ENCODE assay signal across 26 cellular contexts in the genomic region with DNA sequence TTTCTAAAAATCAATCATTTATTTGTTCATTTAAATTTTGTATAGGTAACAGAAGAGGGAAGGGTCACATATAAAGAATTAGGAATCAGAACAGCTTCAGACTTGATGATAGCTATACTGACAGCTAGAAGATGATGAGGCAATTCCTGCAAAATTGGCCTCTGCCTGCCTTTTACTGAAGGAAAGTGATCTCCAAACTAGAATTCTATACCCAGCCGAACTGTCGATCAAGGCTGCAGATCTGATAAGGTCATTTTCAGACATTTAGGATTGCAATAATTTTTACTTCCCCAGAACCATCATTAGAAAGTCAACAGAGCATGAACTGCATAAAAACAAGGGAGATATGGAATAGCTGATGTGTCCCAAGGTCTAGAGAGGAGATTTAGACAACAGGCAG.
"Had no signal": no experiment of that assay in that cellular context is flagged by ENCODE, and none has a peak within 500 bp of the region (broad histone marks: within the 10 kb centered on the region; RNA-seq: fewer than 3 reads in every experiment).

No MANE protein-coding gene starts in this region.

- ATAC-seq: naive thymus-derived CD4-positive, alpha-beta T cell; natural killer cell; right cardiac atrium; sciatic nerve; stimulated activated effector memory CD8-positive, alpha-beta T cell treated with anti-CD3 and anti-CD28 coated beads, Interleukin-12 subunit alpha, Interleukin-12 subunit beta, amount 100 ng/mL, for 72 hours; stimulated activated naive B cell treated with anti-CD40 and anti-IgM and Interleukin-4, amounts not matched to agents 10 μg/mL and 1 μg/mL and 100 μg/mL, for 72 hours had no signal

- H3K79me2 ChIP-seq: parathyroid adenoma had no signal

- DNase-seq: naive thymus-derived CD4-positive, alpha-beta T cell; natural killer cell; ovary; psoas muscle; spleen; stimulated activated CD4-positive, alpha-beta T cell treated with anti-CD3 and anti-CD28 coated beads, Interleukin-12 subunit alpha, Interleukin-12 subunit beta, amount 100 ng/mL, for 4 hours; stimulated activated CD4-positive, alpha-beta T cell treated with anti-CD3 and anti-CD28 coated beads, Interleukin-1b, Interleukin-23, amount 100 ng/mL, for 48 hours; stimulated activated CD4-positive, alpha-beta T cell treated with anti-CD3 and anti-CD28 coated beads, Interleukin-4, amount 100 ng/mL, for 1 hour; stimulated activated CD4-positive, alpha-beta T cell treated with anti-CD3 and anti-CD28 coated beads, Interleukin-4, amount 100 ng/mL, for 4 hours; stimulated activated naive B cell treated with anti-CD40 and anti-IgM and Interleukin-4, amounts not matched to agents 10 μg/mL and 1 μg/mL and 100 μg/mL, for 72 hours; stimulated activated naive CD4-positive, alpha-beta T cell treated with Interleukin-2 at 50 U/mL for 16 hours; thyroid gland; trophoblast cell; upper lobe of left lung had no signal

- H3K9me3 ChIP-seq: ovary, psoas muscle, thoracic aorta, thyroid gland, upper lobe of left lung, vagina had no signal

- FAIRE-seq: urothelium cell line had no signal

- H3K27ac ChIP-seq: neural progenitor cell, ovary, parathyroid adenoma, psoas muscle, skin epidermis, spleen, stomach, thoracic aorta, tibial nerve, upper lobe of left lung, vagina had no signal

- H3K4me2 ChIP-seq: neural progenitor cell, smooth muscle cell had no signal

- H3K27me3 ChIP-seq: neural progenitor cell, ovary, stomach, thyroid gland, tibial nerve, upper lobe of left lung, vagina had no signal

- H3K4me3 ChIP-seq: neural progenitor cell, ovary, psoas muscle, skin epidermis, smooth muscle cell, spleen, stomach, thoracic aorta, thyroid gland, tibial nerve, upper lobe of left lung, vagina had no signal

- H3K4me1 ChIP-seq: neural progenitor cell, parathyroid adenoma, spleen, tibial nerve, upper lobe of left lung, vagina had no signal

- H2AFZ ChIP-seq: neural progenitor cell, parathyroid adenoma had no signal

- H3K9ac ChIP-seq: neural progenitor cell, parathyroid adenoma had no signal

- H3K36me3 ChIP-seq: neural progenitor cell, ovary, spleen, stomach, thoracic aorta, thyroid gland, tibial nerve, upper lobe of left lung, vagina had no signal
